In the genomic region with DNA sequence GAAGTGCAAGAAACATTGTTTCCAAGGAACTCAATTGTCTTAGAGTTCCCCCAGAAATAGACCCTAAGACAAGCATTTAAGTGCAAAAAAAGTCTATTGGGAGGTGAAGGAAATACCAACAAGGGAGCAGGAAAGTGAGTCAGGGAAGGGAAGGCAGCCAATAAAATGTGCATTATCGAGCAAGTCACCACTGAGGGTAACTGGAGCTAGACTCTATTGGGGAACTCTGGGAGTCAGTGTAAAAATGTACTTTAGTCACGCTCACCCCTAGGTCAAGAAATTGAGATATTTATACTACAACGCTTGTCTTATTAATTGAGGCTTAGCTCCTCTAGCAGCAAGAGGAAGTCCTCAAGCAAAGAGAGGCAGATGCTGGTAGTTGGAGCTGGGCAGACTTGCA, we compare ENCODE assay signal across 10 cellular contexts.
A peak's percentile ranks its signal among the peaks of the same experiment; 100 is the strongest.
DNase-seq lines count a peak whose midpoint lies in the region; ATAC-seq and TF ChIP-seq lines count a peak whose summit lies in the region.
"Had no signal": no experiment of that assay in that cellular context is flagged by ENCODE, and none has a peak within 500 bp of the region (broad histone marks: within the 10 kb centered on the region; RNA-seq: fewer than 3 reads in every experiment).

No MANE protein-coding gene starts in this region.

- DNase-seq in GM03348 (ENCODE audit: low spot score) = peak; percentile 80
- peak; percentile 37 for DNase-seq in T1000 (lab: John Stamatoyannopoulos, UW)
- DNase-seq in fibroblast of mammary gland (ENCODE audit: low read depth) = peak; percentile 94
- peak; percentile 97 for DNase-seq in pulmonary artery endothelial cell (ENCODE audit: low read depth, low spot score)
- no peak for DNase-seq in NCI-H345 treated with DMSO at 0.1 percent for 48 hours (lab: John Stamatoyannopoulos, UW; ENCODE audit: unreplicated experiment)
- DNase-seq: NCI-H187, trophoblast cell had no signal

- no peak for ATAC-seq in GM18867 (IDR thresholded peaks at IDR 0.05; ENCODE audit: unreplicated experiment)
- ATAC-seq in GM21367 (IDR thresholded peaks at IDR 0.05; ENCODE audit: unreplicated experiment) = no peak
- ATAC-seq in HG03457 (IDR thresholded peaks at IDR 0.05; ENCODE audit: unreplicated experiment) = no peak

- no peak for TF ChIP-seq CTCF in fibroblast of mammary gland (conservative IDR thresholded peaks at IDR 0.05; ENCODE audit: control insufficient read depth, insufficient read depth, low read depth, low read length)

- H3K4me3 ChIP-seq in fibroblast of mammary gland (ENCODE audit: control insufficient read depth, low read depth, low read length) = no peak overlapping the region
